ENCODE assay signal across 1 cellular context in genomic region chr10:100874702-100875483, GRCh38.
A peak's percentile ranks its signal among the peaks of the same experiment; 100 is the strongest.
TF ChIP-seq lines count a peak whose summit lies in the region.

No MANE protein-coding gene starts in this region.

TF ChIP-seq in HepG2, 621 proteins besides CTCF, POLR2A, EP300 and RAD21:
- TF ChIP-seq MAFK (conservative IDR thresholded peaks at IDR 0.05 in 1 of 2, IDR thresholded peaks at IDR 0.05 in 1 of 2; ENCODE audit: low read length in 2 of 2) (peak; percentile 76 to 92; a peak in 3 of 4 replicates), U2AF1 (optimal IDR thresholded peaks at IDR 0.05; ENCODE audit: low read depth, low read length) (no peak), SMARCC2 (IDR thresholded peaks at IDR 0.05) (no peak), ZNF687 (CRISPR knock-in tag; IDR thresholded peaks at IDR 0.05) (peak; percentile 46), MBD4 (IDR thresholded peaks at IDR 0.05; ENCODE audit: borderline replicate concordance, low read length) (no peak), KDM5B (CRISPR knock-in tag; IDR thresholded peaks at IDR 0.05; ENCODE audit: borderline replicate concordance) (peak; percentile 22; the same call in 1 of the 2 replicates), ZFP90 (CRISPR knock-in tag; IDR thresholded peaks at IDR 0.05; ENCODE audit: borderline replicate concordance) (0 out of 2 replicates have a peak, but pooled peaks have one; percentile 12), ZNF691 (CRISPR knock-in tag; IDR thresholded peaks at IDR 0.05; ENCODE audit: borderline replicate concordance, low read depth) (no peak), MAFF (IDR thresholded peaks at IDR 0.05; ENCODE audit: low read depth, low read length) (peak; percentile 83), TAF15 (IDR thresholded peaks at IDR 0.05; ENCODE audit: low read depth, low read length, poor library complexity, severe bottlenecking) (no peak), ZMYM2 (CRISPR knock-in tag; IDR thresholded peaks at IDR 0.05) (no peak), ZNF296 (CRISPR knock-in tag; conservative IDR thresholded peaks at IDR 0.05) (0 out of 2 replicates have a peak, but pooled peaks have one; percentile 51), RORA (CRISPR knock-in tag; IDR thresholded peaks at IDR 0.05) (no peak), ZNF557 (CRISPR knock-in tag; IDR thresholded peaks at IDR 0.05) (no peak), ZBTB7A (CRISPR knock-in tag; IDR thresholded peaks at IDR 0.05) (0 out of 2 replicates have a peak, but pooled peaks have one; percentile 29), THAP7 (CRISPR knock-in tag; IDR thresholded peaks at IDR 0.05) (0 out of 2 replicates have a peak, but pooled peaks have one; percentile 10), SALL1 (CRISPR knock-in tag; IDR thresholded peaks at IDR 0.05) (0 out of 2 replicates have a peak, but pooled peaks have one; percentile 7)
